Comparison of ENCODE assay signal across 27 cellular contexts in genomic region chr19:10452726-10453620, GRCh38. TPM values are rescaled to one million over a fixed set of nuclear protein-coding genes. Genes with fewer than 3 reads are reported as not detected.
DNase-seq lines count a peak whose midpoint lies in the region; ATAC-seq, FAIRE-seq and TF ChIP-seq lines count a peak whose summit lies in the region.
"Had no signal": no experiment of that assay in that cellular context is flagged by ENCODE, and none has a peak within 500 bp of the region (broad histone marks: within the 10 kb centered on the region; RNA-seq: fewer than 3 reads in every experiment).

No MANE protein-coding gene starts in this region.

- H3K36me3 ChIP-seq in kidney (ENCODE audit: control insufficient read depth in 1 of 2, insufficient read depth in 2 of 2, low read length in 2 of 2) (peaks cover 0 to 3% of the 10 kb centered on the region in 2 donors), BE2C (no peaks in the 10 kb centered on the region), uterus (no peaks in the 10 kb centered on the region)
- H3K36me3 ChIP-seq: prostate gland had no signal

- no peak for FAIRE-seq in kidney (lab: Jason Lieb, UNC)
- FAIRE-seq: astrocyte, K562, TTC549 had no signal

- no peak for TF ChIP-seq POLR2A in uterus (IDR thresholded peaks at IDR 0.05)

- TF ChIP-seq CTCF in kidney (IDR thresholded peaks at IDR 0.05; ENCODE audit: borderline replicate concordance, extremely low read depth, insufficient read depth): no peak
- no peak for TF ChIP-seq CTCF in BE2C (IDR thresholded peaks at IDR 0.05; ENCODE audit: low read depth, low read length)
- TF ChIP-seq CTCF in uterus (IDR thresholded peaks at IDR 0.05): no peak
- TF ChIP-seq CTCF in coronary artery (IDR thresholded peaks at IDR 0.05): no peak

- peaks cover 10% of the 10 kb centered on the region for H3K4me1 Mint-ChIP-seq in T-helper 17 cell
- peaks cover under 1% of the 10 kb centered on the region for H3K4me1 Mint-ChIP-seq in stimulated activated memory B cell treated with anti-CD40 and anti-IgM and Interleukin-4, amounts not matched to agents 10 μg/mL and 1 μg/mL and 100 μg/mL, for 72 hours
- H3K4me1 Mint-ChIP-seq: activated CD4-positive, alpha-beta T cell treated with anti-CD3 and anti-CD28 coated beads for 36 hours had no signal

- in situ Hi-C loops in G401 (cut with HindIII; ENCODE audit: low sequenced_read_pairs): no loop called here

- no peak overlapping the region for H3K27ac ChIP-seq in kidney (ENCODE audit: low read depth in 2 of 2, low read length in 2 of 2)
- H3K27ac ChIP-seq in uterus: no peak overlapping the region
- H3K27ac ChIP-seq in coronary artery: no peak overlapping the region
- H3K27ac ChIP-seq: foreskin keratinocyte, hepatocyte, prostate gland, tibial artery had no signal

- H3K36me3 Mint-ChIP-seq in T-helper 17 cell (ENCODE audit: low read depth): peaks cover 11% of the 10 kb centered on the region
- peaks cover 8% of the 10 kb centered on the region for H3K36me3 Mint-ChIP-seq in stimulated activated memory B cell treated with anti-CD40 and anti-IgM and Interleukin-4, amounts not matched to agents 10 μg/mL and 1 μg/mL and 100 μg/mL, for 72 hours

- no peaks in the 10 kb centered on the region for H3K27me3 Mint-ChIP-seq in T-helper 17 cell
- peaks cover 9% of the 10 kb centered on the region for H3K27me3 Mint-ChIP-seq in stimulated activated memory B cell treated with anti-CD40 and anti-IgM and Interleukin-4, amounts not matched to agents 10 μg/mL and 1 μg/mL and 100 μg/mL, for 72 hours

- ATAC-seq in T-helper 17 cell: no peak
- peak; percentile 53 for ATAC-seq in stimulated activated memory B cell treated with anti-CD40 and anti-IgM and Interleukin-4, amounts not matched to agents 10 μg/mL and 1 μg/mL and 100 μg/mL, for 72 hours
- ATAC-seq: activated CD4-positive, alpha-beta T cell treated with anti-CD3 and anti-CD28 coated beads for 36 hours; foreskin keratinocyte; K562 had no signal

- DNase-seq in G401 (ENCODE audit: low spot score): peak; percentile 52
- DNase-seq in T-helper 17 cell: no peak
- peak; percentile 75 for DNase-seq in kidney
- no peak for DNase-seq in BE2C
- DNase-seq in NK-92 (lab: John Stamatoyannopoulos, UW; ENCODE audit: unreplicated experiment): no peak
- DNase-seq in uterus: no peak
- DNase-seq in coronary artery (ENCODE audit: low spot score): no peak
- DNase-seq: activated CD4-positive, alpha-beta T cell treated with anti-CD3 and anti-CD28 coated beads for 36 hours; activated naive CD8-positive, alpha-beta T cell treated with anti-CD3 and anti-CD28 coated beads for 36 hours; effector CD4-positive, alpha-beta T cell; foreskin keratinocyte; GOT3; midbrain; NCI-H146; NCI-H69; nephron progenitor cell; stimulated activated CD4-positive, alpha-beta T cell treated with anti-CD3 and anti-CD28 coated beads, Interleukin-1b, Interleukin-23, amount 100 ng/mL, for 48 hours; stimulated activated naive CD4-positive, alpha-beta T cell; SW 1271; tibial artery had no signal

- no peaks in the 10 kb centered on the region for H3K9me3 Mint-ChIP-seq in stimulated activated memory B cell treated with anti-CD40 and anti-IgM and Interleukin-4, amounts not matched to agents 10 μg/mL and 1 μg/mL and 100 μg/mL, for 72 hours
- H3K9me3 Mint-ChIP-seq: activated naive CD8-positive, alpha-beta T cell treated with anti-CD3 and anti-CD28 coated beads for 36 hours; activated T-helper 1 cell treated with anti-CD3 and anti-CD28 coated beads, Interleukin-12 subunit alpha, Interleukin-12 subunit beta, Interleukin-2, Interleukin-4 antibody, amounts not matched to agents 30 ng/mL and 10 ng/mL and 1 ng/mL, durations not matched to agents 14 hours and 24 hours and 36 hours; nephron progenitor cell had no signal

- no peak overlapping the region for H3K9ac ChIP-seq in kidney (ENCODE audit: low read length in 2 of 2)

- H3K9me3 ChIP-seq in T-helper 17 cell (ENCODE audit: control insufficient read depth, low read length, poor library complexity, severe bottlenecking) (no peaks in the 10 kb centered on the region), kidney (ENCODE audit: control insufficient read depth in 1 of 2, low read length in 2 of 2) (no peaks in the 10 kb centered on the region), BE2C (no peaks in the 10 kb centered on the region), uterus (no peaks in the 10 kb centered on the region)
- H3K9me3 ChIP-seq: prostate gland, tibial artery had no signal

- no peak overlapping the region for H3K4me3 Mint-ChIP-seq in T-helper 17 cell
- H3K4me3 Mint-ChIP-seq in stimulated activated memory B cell treated with anti-CD40 and anti-IgM and Interleukin-4, amounts not matched to agents 10 μg/mL and 1 μg/mL and 100 μg/mL, for 72 hours: no peak overlapping the region
- H3K4me3 Mint-ChIP-seq: activated CD4-positive, alpha-beta T cell treated with anti-CD3 and anti-CD28 coated beads for 36 hours; activated naive CD8-positive, alpha-beta T cell treated with anti-CD3 and anti-CD28 coated beads for 36 hours; activated T-helper 1 cell treated with anti-CD3 and anti-CD28 coated beads, Interleukin-12 subunit alpha, Interleukin-12 subunit beta, Interleukin-2, Interleukin-4 antibody, amounts not matched to agents 30 ng/mL and 10 ng/mL and 1 ng/mL, durations not matched to agents 14 hours and 24 hours and 36 hours had no signal

- H3K4me1 ChIP-seq in kidney (ENCODE audit: control insufficient read depth in 1 of 2, insufficient read depth in 1 of 2, low read depth in 1 of 2, low read length in 2 of 2) (no peaks in the 10 kb centered on the region), BE2C (no peaks in the 10 kb centered on the region; the same call in 1 of the 2 replicates), uterus (no peaks in the 10 kb centered on the region)
- H3K4me1 ChIP-seq: foreskin keratinocyte, prostate gland, tibial artery had no signal

- H3K27me3 ChIP-seq in BE2C: no peaks in the 10 kb centered on the region
- no peaks in the 10 kb centered on the region for H3K27me3 ChIP-seq in uterus
- H3K27me3 ChIP-seq: hepatocyte, tibial artery had no signal

- H3K4me3 ChIP-seq in kidney (ENCODE audit: low read length in 2 of 2) (no peak overlapping the region), BE2C (ENCODE audit: low read depth, low read length) (no peak overlapping the region), uterus (no peak overlapping the region), coronary artery (no peak overlapping the region)
- H3K4me3 ChIP-seq: hepatocyte, K562, prostate gland, tibial artery had no signal

- intact Hi-C loops in kidney (cut with DNase I): no loop called here
- intact Hi-C loops in uterus (cut with DNase I; ENCODE audit: low total_unique reads): no loop called here

- H3K27ac Mint-ChIP-seq in T-helper 17 cell: peak overlapping the region; percentile 21
- no peak overlapping the region for H3K27ac Mint-ChIP-seq in stimulated activated memory B cell treated with anti-CD40 and anti-IgM and Interleukin-4, amounts not matched to agents 10 μg/mL and 1 μg/mL and 100 μg/mL, for 72 hours
- H3K27ac Mint-ChIP-seq: activated CD4-positive, alpha-beta T cell treated with anti-CD3 and anti-CD28 coated beads for 36 hours; activated naive CD8-positive, alpha-beta T cell treated with anti-CD3 and anti-CD28 coated beads for 36 hours; activated T-helper 1 cell treated with anti-CD3 and anti-CD28 coated beads, Interleukin-12 subunit alpha, Interleukin-12 subunit beta, Interleukin-2, Interleukin-4 antibody, amounts not matched to agents 30 ng/mL and 10 ng/mL and 1 ng/mL, durations not matched to agents 14 hours and 24 hours and 36 hours; nephron progenitor cell had no signal

RNA-seq across cellular contexts. Expression of gene PDE4A, which starts 32.6 kb away (rescaled TPM):
- 7.6 and 10.7 TPM in 2 replicates for total RNA-seq in G401 (2014; rRNA removed; shearing (Covaris generic))
- total RNA-seq in T-helper 17 cell: 1 to 10 TPM; 5.7 to 9.5 TPM
- total RNA-seq in kidney: 17.5 TPM
- polyA plus RNA-seq in kidney (ENCODE audit: insufficient read depth, low read depth, low replicate concordance): 4.5 TPM
- polyA plus RNA-seq in BE2C (2012; ENCODE audit: insufficient read depth, insufficient read length, low read depth): 7.6 TPM
- 10 to 100 TPM in 1 of 4 donors, 1 to 10 TPM in 3; 3.2 to 10.6 (median 4.1) TPM for total RNA-seq in uterus

RNA-seq across cellular contexts. Expression of gene CDC37, which starts 49.6 kb away (rescaled TPM):
- total RNA-seq in G401 (2014; rRNA removed; shearing (Covaris generic)): 298 and 319 TPM in 2 replicates
- total RNA-seq in T-helper 17 cell: 100 to 1,000 TPM; 198 to 207 TPM
- total RNA-seq in kidney: 139 TPM
- polyA plus RNA-seq in kidney (ENCODE audit: insufficient read depth, low read depth, low replicate concordance): 149 TPM
- 428 TPM for polyA plus RNA-seq in BE2C (2012; ENCODE audit: insufficient read depth, insufficient read length, low read depth)
- total RNA-seq in uterus: 100 to 1,000 TPM in 2 of 4 donors, 10 to 100 TPM in 2; 41.5 to 163 (median 129) TPM

RNA-seq across cellular contexts. Expression of gene KEAP1, which starts 50.2 kb away (rescaled TPM):
- total RNA-seq in G401 (2014; rRNA removed; shearing (Covaris generic)): 141 and 143 TPM in 2 replicates
- total RNA-seq in T-helper 17 cell (10 to 100 TPM; 13.7 to 27.3 TPM), kidney (60.8 TPM), uterus (100 to 1,000 TPM in 1 of 4 donors, 10 to 100 TPM in 3; 39.7 to 127 (median 56.8) TPM)
- polyA plus RNA-seq in kidney (ENCODE audit: insufficient read depth, low read depth, low replicate concordance): 79.4 TPM
- polyA plus RNA-seq in BE2C (2012; ENCODE audit: insufficient read depth, insufficient read length, low read depth): 258 TPM

Comparison
In these comparisons a context has a peak if more than half of its experiments do, and no peak if none do; other contexts are left out.
1. DNase-seq: peak in G401 (single experiment) and kidney (single experiment); none in T-helper 17 cell (0 of 3), BE2C (single experiment), NK-92 (single experiment), uterus (0 of 2) and coronary artery (single experiment).